Comparison of ENCODE assay signal across 8 cellular contexts in genomic region chr5:123670981-123671557, GRCh38.
DNase-seq lines count a peak whose midpoint lies in the region; ATAC-seq and TF ChIP-seq lines count a peak whose summit lies in the region.

No MANE protein-coding gene starts in this region.

- in situ Hi-C loops in SK-MEL-5 (cut with HindIII; ENCODE audit: low pct_unique_long_range_greater_than_20kb, low sequenced_read_pairs), result no loop called here

- ATAC-seq in GM21515 (IDR thresholded peaks at IDR 0.05; ENCODE audit: unreplicated experiment), result no peak

- H3K4me3 ChIP-seq in A673 (ENCODE audit: low read depth, low read length, poor library complexity, severe bottlenecking) (no peak overlapping the region), MG63 (no peak overlapping the region), breast epithelium (no peak overlapping the region)

- peak; percentile 62 for DNase-seq in A673 (ENCODE audit: low spot score)
- peak; percentile 29 for DNase-seq in MG63
- DNase-seq in SK-MEL-5 (ENCODE audit: low read depth, low spot score), result peak; percentile 69
- peak in 1 of 2 donors; percentile 30 for DNase-seq in breast epithelium (ENCODE audit: low spot score in 2 of 2)
- peak; percentile 31 for DNase-seq in kidney glomerular epithelial cell (lab: John Stamatoyannopoulos, UW)
- peak; percentile 41 for DNase-seq in stimulated activated CD4-positive, alpha-beta T cell treated with anti-CD3 and anti-CD28 coated beads, Interleukin-4, amount 100 ng/mL, for 24 hours

- H3K36me3 ChIP-seq in A673 (ENCODE audit: insufficient read depth, low read length, poor library complexity, severe bottlenecking), result no peaks in the 10 kb centered on the region
- H3K36me3 ChIP-seq in MG63, result no peaks in the 10 kb centered on the region
- H3K36me3 ChIP-seq in breast epithelium, result no peaks in the 10 kb centered on the region

- no peak for TF ChIP-seq POLR2A in breast epithelium (IDR thresholded peaks at IDR 0.05)

- POLR2A ChIA-PET in A673 (lab: Charles Lee; ENCODE audit: low non-redundant PET), result no interaction called here

- CTCF ChIA-PET in A673 (lab: Charles Lee), result interaction anchor here (0.6 to 0.7 kb wide), 2 partner anchors 1121 to 1605 kb away, joined by 4 to 17 read pairs; no protein-coding TSS in a partner anchor

- peak; percentile 87 for TF ChIP-seq CTCF in A673 (conservative IDR thresholded peaks at IDR 0.05; ENCODE audit: low read depth, low read length)
- peak; percentile 70 for TF ChIP-seq CTCF in GM12872 (IDR thresholded peaks at IDR 0.05; ENCODE audit: insufficient read depth, low read depth, low read length)
- peak; percentile 64 to 83 (median 69) for TF ChIP-seq CTCF in breast epithelium (IDR thresholded peaks at IDR 0.05)

- no peaks in the 10 kb centered on the region for H3K9me3 ChIP-seq in A673 (ENCODE audit: low read depth, low read length, poor library complexity, severe bottlenecking)
- H3K9me3 ChIP-seq in MG63, result peaks cover 5% of the 10 kb centered on the region
- H3K9me3 ChIP-seq in breast epithelium, result no peaks in the 10 kb centered on the region

- H3K27ac ChIP-seq in A673 (ENCODE audit: low read depth, low read length, poor library complexity, severe bottlenecking), result no peak overlapping the region
- no peak overlapping the region for H3K27ac ChIP-seq in breast epithelium

- H3K4me1 ChIP-seq in A673 (ENCODE audit: insufficient read depth, low read length, poor library complexity, severe bottlenecking) (peaks cover 7% of the 10 kb centered on the region), breast epithelium (no peaks in the 10 kb centered on the region)

- H3K27me3 ChIP-seq in A673 (replicated peaks; ENCODE audit: insufficient read depth, low read depth, low read length, poor library complexity), result no peaks in the 10 kb centered on the region
- no peaks in the 10 kb centered on the region for H3K27me3 ChIP-seq in MG63
- no peaks in the 10 kb centered on the region for H3K27me3 ChIP-seq in breast epithelium

- intact Hi-C loops in A673 (cut with micrococcal nuclease; ENCODE audit: unreplicated experiment) (loop anchor here (5.0 to 10.0 kb wide), 4 partner anchors 206 to 1234 kb away; no protein-coding TSS in a partner anchor), breast epithelium (cut with DNase I; ENCODE audit: low total_unique reads) (no loop called here)

- BruUV-seq in A673 (replicated peaks; lab: Mats Ljungman, UMichigan), result no TSS peak
